25 cellular contexts compared by ENCODE assay signal in the genomic region with DNA sequence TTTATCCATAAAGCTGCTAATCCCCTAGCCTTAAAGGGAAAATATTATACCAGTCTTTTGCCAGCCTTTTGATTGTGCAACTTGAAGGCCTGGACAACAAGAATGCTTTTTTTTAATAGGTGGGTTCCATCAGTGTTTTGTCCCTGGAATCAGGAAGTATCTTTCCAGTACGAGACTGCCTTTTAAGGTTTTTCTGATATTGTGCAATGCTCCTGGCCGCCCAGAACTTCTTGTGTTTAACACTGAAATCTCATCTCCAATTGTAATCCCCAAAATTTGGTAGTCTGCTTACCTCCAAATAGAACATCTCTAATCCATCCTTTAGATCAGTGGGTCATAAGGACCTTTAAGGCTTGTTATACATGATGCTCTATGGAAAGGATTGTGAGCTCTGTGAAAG.
"Had no signal": no experiment of that assay in that cellular context is flagged by ENCODE, and none has a peak within 500 bp of the region (broad histone marks: within the 10 kb centered on the region; RNA-seq: fewer than 3 reads in every experiment).

No MANE protein-coding gene starts in this region.

- H3K9me3 ChIP-seq: ovary, prostate gland had no signal

- H3K4me1 Mint-ChIP-seq: activated CD4-positive, alpha-beta memory T cell treated with anti-CD3 and anti-CD28 coated beads, Interleukin-2, amount 10 ng/mL, durations not matched to agents 7 days and 5 days; activated CD4-positive, alpha-beta T cell treated with anti-CD3 and anti-CD28 coated beads, Interleukin-2, amount 10 ng/mL, durations not matched to agents 24 days and 14 days; memory B cell; naive thymus-derived CD4-positive, alpha-beta T cell; stimulated activated naive B cell treated with anti-CD40 and anti-IgM and Interleukin-4, amounts not matched to agents 10 μg/mL and 1 μg/mL and 100 μg/mL, for 72 hours had no signal

- H3K27ac ChIP-seq: brain microvascular endothelial cell, foreskin keratinocyte, heart right ventricle, ovary, prostate gland, suprapubic skin, tibial artery, upper lobe of right lung had no signal

- H3K4me3 Mint-ChIP-seq: activated CD4-positive, alpha-beta memory T cell treated with anti-CD3 and anti-CD28 coated beads, Interleukin-2, amount 10 ng/mL, durations not matched to agents 7 days and 5 days; activated CD4-positive, alpha-beta T cell treated with anti-CD3 and anti-CD28 coated beads, Interleukin-2, amount 10 ng/mL, durations not matched to agents 24 days and 14 days; activated T-cell treated with anti-CD3 and anti-CD28 coated beads, Interleukin-2, amount 50 U/mL, for 24 hours; memory B cell; naive thymus-derived CD4-positive, alpha-beta T cell; stimulated activated naive B cell treated with anti-CD40 and anti-IgM and Interleukin-4, amounts not matched to agents 10 μg/mL and 1 μg/mL and 100 μg/mL, for 72 hours had no signal

- H3K36me3 Mint-ChIP-seq: memory B cell; naive thymus-derived CD4-positive, alpha-beta T cell; stimulated activated naive B cell treated with anti-CD40 and anti-IgM and Interleukin-4, amounts not matched to agents 10 μg/mL and 1 μg/mL and 100 μg/mL, for 72 hours had no signal

- ATAC-seq: esophagus mucosa; foreskin keratinocyte; heart right ventricle; naive thymus-derived CD4-positive, alpha-beta T cell; stimulated activated naive B cell treated with anti-CD40 and anti-IgM and Interleukin-4, amounts not matched to agents 10 μg/mL and 1 μg/mL and 100 μg/mL, for 72 hours; upper lobe of right lung had no signal

- H3K36me3 ChIP-seq: brain microvascular endothelial cell, heart right ventricle, ovary, prostate gland, suprapubic skin, tibial artery, upper lobe of right lung had no signal

- H3K9me3 Mint-ChIP-seq: activated CD4-positive, alpha-beta memory T cell treated with anti-CD3 and anti-CD28 coated beads, Interleukin-2, amount 10 ng/mL, durations not matched to agents 7 days and 5 days; activated CD4-positive, alpha-beta T cell treated with anti-CD3 and anti-CD28 coated beads, Interleukin-2, amount 10 ng/mL, durations not matched to agents 24 days and 14 days had no signal

- H3K4me1 ChIP-seq: foreskin keratinocyte, heart right ventricle, prostate gland, suprapubic skin, tibial artery, upper lobe of right lung had no signal

- H3K27me3 ChIP-seq: brain microvascular endothelial cell, foreskin keratinocyte, heart right ventricle, ovary, suprapubic skin, tibial artery, upper lobe of right lung had no signal

- H3K4me3 ChIP-seq: heart right ventricle, ovary, prostate gland, smooth muscle cell, suprapubic skin, tibial artery, upper lobe of right lung had no signal

- H3K27me3 Mint-ChIP-seq: activated CD4-positive, alpha-beta memory T cell treated with anti-CD3 and anti-CD28 coated beads, Interleukin-2, amount 10 ng/mL, durations not matched to agents 7 days and 5 days; activated CD4-positive, alpha-beta T cell treated with anti-CD3 and anti-CD28 coated beads, Interleukin-2, amount 10 ng/mL, durations not matched to agents 24 days and 14 days; activated T-cell treated with anti-CD3 and anti-CD28 coated beads, Interleukin-2, amount 50 U/mL, for 24 hours had no signal

- H3K27ac Mint-ChIP-seq: activated CD4-positive, alpha-beta memory T cell treated with anti-CD3 and anti-CD28 coated beads, Interleukin-2, amount 10 ng/mL, durations not matched to agents 7 days and 5 days; activated CD4-positive, alpha-beta T cell treated with anti-CD3 and anti-CD28 coated beads, Interleukin-2, amount 10 ng/mL, durations not matched to agents 24 days and 14 days; activated T-cell treated with anti-CD3 and anti-CD28 coated beads, Interleukin-2, amount 50 U/mL, for 24 hours; memory B cell; naive thymus-derived CD4-positive, alpha-beta T cell; stimulated activated naive B cell treated with anti-CD40 and anti-IgM and Interleukin-4, amounts not matched to agents 10 μg/mL and 1 μg/mL and 100 μg/mL, for 72 hours had no signal

- DNase-seq: activated CD4-positive, alpha-beta memory T cell treated with anti-CD3 and anti-CD28 coated beads, Interleukin-2, amount 10 ng/mL, durations not matched to agents 7 days and 5 days; activated CD4-positive, alpha-beta T cell treated with anti-CD3 and anti-CD28 coated beads, Interleukin-2, amount 10 ng/mL, durations not matched to agents 24 days and 14 days; activated CD4-positive, CD25-positive, alpha-beta regulatory T cell treated with anti-CD3 and anti-CD28 coated beads, Interleukin-2, amount 50 U/mL, for 72 hours; activated CD8-positive, alpha-beta memory T cell treated with anti-CD3 and anti-CD28 coated beads, Interleukin-2, amount 50 U/mL, for 48 hours; activated gamma-delta T cell treated with Interleukin-2 at 50 U/mL for 16 hours; activated naive CD4-positive, alpha-beta T cell treated with anti-CD3 and anti-CD28 coated beads, Interleukin-2, amount 50 U/mL, for 16 hours; activated T-cell treated with anti-CD3 and anti-CD28 coated beads, Interleukin-2, amount 50 U/mL, for 24 hours; amniotic stem cell; brain microvascular endothelial cell; caudate nucleus; foreskin keratinocyte; heart right ventricle; midbrain; naive thymus-derived CD4-positive, alpha-beta T cell; ovary; stimulated activated CD4-positive, alpha-beta T cell treated with anti-CD3 and anti-CD28 coated beads, Interleukin-1b, Interleukin-23, amount 100 ng/mL, for 48 hours; stimulated activated naive B cell treated with anti-CD40 and anti-IgM and Interleukin-4, amounts not matched to agents 10 μg/mL and 1 μg/mL and 100 μg/mL, for 72 hours; T1000; tibial artery; upper lobe of right lung had no signal
